Comparison of ENCODE assay signal across 8 cellular contexts in genomic region chr2:101253713-101254085, GRCh38. TPM values are rescaled to one million over a fixed set of nuclear protein-coding genes. Genes with fewer than 3 reads are reported as not detected.
DNase-seq lines count a peak whose midpoint lies in the region; ATAC-seq and TF ChIP-seq lines count a peak whose summit lies in the region.

No MANE protein-coding gene starts in this region.

- peak overlapping the region; percentile 91 for H3K9ac ChIP-seq in mesenchymal stem cell (ENCODE audit: low read length)

- no peak for TF ChIP-seq CTCF in left ventricle myocardium inferior (IDR thresholded peaks at IDR 0.05; ENCODE audit: borderline replicate concordance)
- TF ChIP-seq CTCF in brain (conservative IDR thresholded peaks at IDR 0.05), result no peak

- H3K79me1 ChIP-seq in mesenchymal stem cell (replicated peaks; ENCODE audit: low read length, poor library complexity, severe bottlenecking), result peaks cover 9% of the 10 kb centered on the region

- H3K18ac ChIP-seq in mesenchymal stem cell (ENCODE audit: low read depth in 1 of 2, low read length in 2 of 2), result no peak overlapping the region

- H2AFZ ChIP-seq in mesenchymal stem cell (ENCODE audit: low read depth, low read length), result no peak overlapping the region

- peak overlapping the region; percentile 98 for H3K4me2 ChIP-seq in mesenchymal stem cell (ENCODE audit: low read length, poor library complexity, severe bottlenecking)

- 36% methylated on average over 11 of the region's 11 CpGs for WGBS in mesenchymal stem cell
- WGBS in aorta, 2 donors, result 14 to 16% methylated on average over 11 of the region's 11 CpGs

- DNase-seq in left ventricle myocardium inferior, result no peak
- no peak for DNase-seq in Right ventricle myocardium superior
- peak; percentile 24 for DNase-seq in mesenchymal stem cell
- no peak for DNase-seq in aorta
- DNase-seq in NCI-H524 treated with DMSO at 0.1 percent for 48 hours (lab: John Stamatoyannopoulos, UW), result no peak
- no peak for DNase-seq in NCI-H2171 (lab: John Stamatoyannopoulos, UW)
- no peak for DNase-seq in UCSD-AML1 (lab: John Stamatoyannopoulos, UW; ENCODE audit: unreplicated experiment)

- H3K27me3 ChIP-seq in left ventricle myocardium inferior (ENCODE audit: low read depth) (no peaks in the 10 kb centered on the region), mesenchymal stem cell (ENCODE audit: control insufficient read depth in 1 of 2, insufficient read depth in 1 of 2, low read length in 2 of 2) (no peaks in the 10 kb centered on the region), aorta (ENCODE audit: control insufficient read depth in 1 of 2, insufficient read depth in 2 of 2, low read length in 1 of 2) (no peaks in the 10 kb centered on the region)

- H3K27ac Mint-ChIP-seq in brain, result peak overlapping the region; percentile 90 to 95 (median 92)

- peaks cover 31% of the 10 kb centered on the region for H3K36me3 Mint-ChIP-seq in brain

- H3K9me3 Mint-ChIP-seq in brain, result peaks cover 0 to 3% (median 0%) of the 10 kb centered on the region in 5 experiments

- H3K4ac ChIP-seq in mesenchymal stem cell (ENCODE audit: low read depth in 1 of 2, low read length in 2 of 2), result no peak overlapping the region

- no peak overlapping the region for H4K8ac ChIP-seq in mesenchymal stem cell (ENCODE audit: low read length)

- H3K4me3 Mint-ChIP-seq in brain, result peak overlapping the region; percentile 94 to 98 (median 95)

- H3K4me1 Mint-ChIP-seq in brain, result peaks cover 42% of the 10 kb centered on the region

- H4K91ac ChIP-seq in mesenchymal stem cell (ENCODE audit: low read length), result no peak overlapping the region

- H2BK12ac ChIP-seq in mesenchymal stem cell (ENCODE audit: low read length in 2 of 2), result no peak overlapping the region

- peak overlapping the region; percentile 92 for H3K27ac ChIP-seq in left ventricle myocardium inferior (replicated peaks)
- H3K27ac ChIP-seq in mesenchymal stem cell (ENCODE audit: low read length, poor library complexity, severe bottlenecking), result no peak overlapping the region
- no peak overlapping the region for H3K27ac ChIP-seq in aorta (ENCODE audit: low read depth in 1 of 2, low read length in 2 of 2)

- no peak overlapping the region for H2BK120ac ChIP-seq in mesenchymal stem cell (ENCODE audit: low read depth, low read length)

- no peak overlapping the region for H2AK5ac ChIP-seq in mesenchymal stem cell (ENCODE audit: low read length, severe bottlenecking)

- peaks cover 8% of the 10 kb centered on the region for H3K27me3 Mint-ChIP-seq in brain

- H3K23ac ChIP-seq in mesenchymal stem cell (ENCODE audit: low read length in 2 of 2), result peak overlapping the region in 1 of 2 experiments; percentile 98

- H3K36me3 ChIP-seq in left ventricle myocardium inferior, result peaks cover 13% of the 10 kb centered on the region
- peaks cover 6 to 7% of the 10 kb centered on the region in 2 experiments for H3K36me3 ChIP-seq in mesenchymal stem cell (ENCODE audit: control insufficient read depth in 1 of 2, insufficient read depth in 2 of 2, low read depth in 1 of 2, low read length in 2 of 2)
- no peaks in the 10 kb centered on the region for H3K36me3 ChIP-seq in aorta (ENCODE audit: control insufficient read depth in 1 of 2, insufficient read depth in 2 of 2, low read length in 1 of 2)

- intact Hi-C loops in left ventricle myocardium inferior (cut with micrococcal nuclease) (no loop called here), Right ventricle myocardium superior (cut with DNase I) (no loop called here), aorta (cut with DNase I) (loop anchor here in 1 of 2 donors (2.0 kb wide), 1 partner anchor 53 kb away; no protein-coding TSS in a partner anchor)

- H2BK15ac ChIP-seq in mesenchymal stem cell (ENCODE audit: low read depth, poor library complexity, severe bottlenecking), result no peak overlapping the region

- no peak overlapping the region for H3K14ac ChIP-seq in mesenchymal stem cell (ENCODE audit: low read length in 2 of 2)

- H3K4me1 ChIP-seq in left ventricle myocardium inferior (peaks cover 40% of the 10 kb centered on the region), mesenchymal stem cell (ENCODE audit: control insufficient read depth, insufficient read depth, low read depth, low read length) (peaks cover 13% of the 10 kb centered on the region), aorta (ENCODE audit: control insufficient read depth in 1 of 2, insufficient read depth in 2 of 2, low read length in 2 of 2) (peaks cover 0 to 6% of the 10 kb centered on the region in 2 donors)

- H3K4me3 ChIP-seq in left ventricle myocardium inferior (peak overlapping the region; percentile 87), mesenchymal stem cell (ENCODE audit: insufficient read depth in 1 of 2, low read depth in 1 of 2, low read length in 2 of 2) (peak overlapping the region; percentile 82 to 87), aorta (ENCODE audit: low read length in 2 of 2) (peak overlapping the region; percentile 79 to 92)

- no peak for ATAC-seq in Right ventricle myocardium superior (ENCODE audit: poor library complexity)
- no peak for ATAC-seq in aorta (ENCODE audit: low FRiP score)

- H3K9me3 ChIP-seq in left ventricle myocardium inferior (replicated peaks), result peaks cover under 1% of the 10 kb centered on the region
- H3K9me3 ChIP-seq in mesenchymal stem cell (ENCODE audit: control insufficient read depth, low read length), result no peaks in the 10 kb centered on the region
- no peaks in the 10 kb centered on the region for H3K9me3 ChIP-seq in aorta (ENCODE audit: control insufficient read depth, low read length)

- H2BK5ac ChIP-seq in mesenchymal stem cell (ENCODE audit: low read depth, low read length, poor library complexity, severe bottlenecking), result no peak overlapping the region

RNA-seq across cellular contexts. Expression of gene CNOT11, which starts 1.0 kb away (rescaled TPM):
- total RNA-seq in left ventricle myocardium inferior (33.8 TPM), Right ventricle myocardium superior (33.1 TPM), aorta (10 to 100 TPM; 25.0 to 26.4 TPM)
- polyA plus RNA-seq in brain (ENCODE audit: insufficient read depth, low read depth, low replicate concordance) (23.2 TPM), aorta (10 to 100 TPM; 12.8 to 15.9 TPM)
- polyA plus RNA-seq in mesenchymal stem cell (2013, experiment 1 of 2), result 41.6 TPM
- 40.2 TPM for polyA plus RNA-seq in mesenchymal stem cell (2013, experiment 2 of 2)

RNA-seq across cellular contexts. Expression of gene RNF149, which starts 54.8 kb away (rescaled TPM):
- 12.0 TPM for total RNA-seq in left ventricle myocardium inferior
- total RNA-seq in Right ventricle myocardium superior, result 14.0 TPM
- 6.6 TPM for polyA plus RNA-seq in brain (ENCODE audit: insufficient read depth, low read depth, low replicate concordance)
- polyA plus RNA-seq in mesenchymal stem cell (2013, experiment 1 of 2), result 26.5 TPM
- polyA plus RNA-seq in mesenchymal stem cell (2013, experiment 2 of 2), result 28.5 TPM
- total RNA-seq in aorta, result 10 to 100 TPM; 71.6 to 92.1 TPM
- polyA plus RNA-seq in aorta, result 10 to 100 TPM; 22.9 to 34.2 TPM
